10 cellular contexts compared by ENCODE assay signal in genomic region chr10:86306628-86307278, GRCh38. TPM values are rescaled to one million over a fixed set of nuclear protein-coding genes. Genes with fewer than 3 reads are reported as not detected.
DNase-seq lines count a peak whose midpoint lies in the region; ATAC-seq and TF ChIP-seq lines count a peak whose summit lies in the region.
"Had no signal": no experiment of that assay in that cellular context is flagged by ENCODE, and none has a peak within 500 bp of the region (broad histone marks: within the 10 kb centered on the region; RNA-seq: fewer than 3 reads in every experiment).

No MANE protein-coding gene starts in this region.

- 42 to 47% methylated on average over 6 of the region's 6 CpGs for WGBS in testis, 2 donors

- no peaks in the 10 kb centered on the region for H3K36me3 Mint-ChIP-seq in activated T-helper 17 cell treated with anti-CD3 and anti-CD28 coated beads, Interleukin-2, amount 50 U/mL, for 72 hours (ENCODE audit: low read depth)
- H3K36me3 Mint-ChIP-seq: CD8-positive, alpha-beta memory T cell had no signal

- H3K36me3 ChIP-seq in testis (ENCODE audit: low read depth, missing control alignments) = no peaks in the 10 kb centered on the region

- no peaks in the 10 kb centered on the region for H3K27me3 ChIP-seq in testis

- no peak overlapping the region for H3K4me3 ChIP-seq in fibroblast of mammary gland (ENCODE audit: control insufficient read depth, low read depth, low read length)
- H3K4me3 ChIP-seq in testis = no peak overlapping the region

- H3K27ac ChIP-seq in testis = no peak overlapping the region

- H3K9me3 Mint-ChIP-seq in activated T-helper 17 cell treated with anti-CD3 and anti-CD28 coated beads, Interleukin-2, amount 50 U/mL, for 72 hours = no peaks in the 10 kb centered on the region
- H3K9me3 Mint-ChIP-seq: CD8-positive, alpha-beta memory T cell had no signal

- H3K27me3 Mint-ChIP-seq in activated T-helper 17 cell treated with anti-CD3 and anti-CD28 coated beads, Interleukin-2, amount 50 U/mL, for 72 hours = peaks cover 25% of the 10 kb centered on the region

- TF ChIP-seq CTCF in fibroblast of mammary gland (conservative IDR thresholded peaks at IDR 0.05; ENCODE audit: control insufficient read depth, insufficient read depth, low read depth, low read length) = no peak
- no peak for TF ChIP-seq CTCF in testis (IDR thresholded peaks at IDR 0.05)

- intact Hi-C loops in testis (cut with DNase I; ENCODE audit: low total_unique reads) = no loop called here

- peak in 2 of 3 donors; percentile 1 to 3 for DNase-seq in stimulated activated CD4-positive, alpha-beta T cell treated with anti-CD3 and anti-CD28 coated beads, Interleukin-12 subunit alpha, Interleukin-12 subunit beta, amount 100 ng/mL, for 48 hours (ENCODE audit: low read depth in 2 of 3, low spot score in 1 of 3)
- DNase-seq in stimulated activated CD4-positive, alpha-beta T cell treated with anti-CD3 and anti-CD28 coated beads, Interleukin-1b, Interleukin-23, amount 100 ng/mL, for 48 hours = no peak
- DNase-seq in RPMI8226 (peak; percentile 40), fibroblast of mammary gland (ENCODE audit: low read depth) (peak; percentile 6), testis (peak; percentile 33)

- H3K4me1 ChIP-seq in testis = no peaks in the 10 kb centered on the region

- ATAC-seq in activated T-helper 17 cell treated with anti-CD3 and anti-CD28 coated beads, Interleukin-2, amount 50 U/mL, for 72 hours (replicated peaks) = no peak
- ATAC-seq in GM19351 (IDR thresholded peaks at IDR 0.05; ENCODE audit: unreplicated experiment) (no peak), HG03432 (IDR thresholded peaks at IDR 0.05; ENCODE audit: unreplicated experiment) (no peak)

- H3K4me3 Mint-ChIP-seq in activated T-helper 17 cell treated with anti-CD3 and anti-CD28 coated beads, Interleukin-2, amount 50 U/mL, for 72 hours = no peak overlapping the region
- H3K4me3 Mint-ChIP-seq: CD8-positive, alpha-beta memory T cell had no signal

- no peak overlapping the region for H3K27ac Mint-ChIP-seq in activated T-helper 17 cell treated with anti-CD3 and anti-CD28 coated beads, Interleukin-2, amount 50 U/mL, for 72 hours
- H3K27ac Mint-ChIP-seq: CD8-positive, alpha-beta memory T cell had no signal

- H3K9me3 ChIP-seq in testis = no peaks in the 10 kb centered on the region

- H3K4me1 Mint-ChIP-seq in activated T-helper 17 cell treated with anti-CD3 and anti-CD28 coated beads, Interleukin-2, amount 50 U/mL, for 72 hours = no peaks in the 10 kb centered on the region
- H3K4me1 Mint-ChIP-seq: CD8-positive, alpha-beta memory T cell had no signal

- TF ChIP-seq POLR2A in testis (IDR thresholded peaks at IDR 0.05) = no peak

RNA-seq across cellular contexts. Expression of gene GRID1, which starts 59.8 kb away (rescaled TPM):
- total RNA-seq in testis = 10 to 100 TPM in 1 of 2 donors, 1 to 10 TPM in 1; 8.1 to 16.7 TPM
- 7.4 TPM for polyA plus RNA-seq in testis (ENCODE audit: insufficient read depth, low read depth, low replicate concordance)
- not detected for total RNA-seq in activated T-helper 17 cell treated with anti-CD3 and anti-CD28 coated beads, Interleukin-2, amount 50 U/mL, for 72 hours
- total RNA-seq: CD8-positive, alpha-beta memory T cell; pulmonary artery endothelial cell had no signal
- polyA plus RNA-seq: CD8-positive, alpha-beta memory T cell had no signal

Comparison
In these comparisons a context has a peak if more than half of its experiments do, and no peak if none do; other contexts are left out.
1. RNA of gene GRID1, which starts 59.8 kb away (total RNA-seq): 8.1 to 16.7 TPM in testis; not detected in activated T-helper 17 cell treated with anti-CD3 and anti-CD28 coated beads, Interleukin-2, amount 50 U/mL, for 72 hours; every median in the first group is over 4 times any median in the second.